Comparison of ENCODE assay signal across 11 cellular contexts in genomic region chr5:99004960-99005359, GRCh38.
A peak's percentile ranks its signal among the peaks of the same experiment; 100 is the strongest.
DNase-seq lines count a peak whose midpoint lies in the region; ATAC-seq and TF ChIP-seq lines count a peak whose summit lies in the region.
"Had no signal": no experiment of that assay in that cellular context is flagged by ENCODE, and none has a peak within 500 bp of the region (broad histone marks: within the 10 kb centered on the region; RNA-seq: fewer than 3 reads in every experiment).

No MANE protein-coding gene starts in this region.

- no peaks in the 10 kb centered on the region for H3K36me3 ChIP-seq in MG63
- H3K36me3 ChIP-seq: adrenal gland, SJSA1 had no signal

- H3K9me3 ChIP-seq in MG63 = no peaks in the 10 kb centered on the region
- H3K9me3 ChIP-seq: SJSA1 had no signal

- peaks cover 5% of the 10 kb centered on the region for H3K9me3 Mint-ChIP-seq in activated naive CD8-positive, alpha-beta T cell treated with anti-CD3 and anti-CD28 coated beads, Interleukin-2, amount 10 ng/mL, durations not matched to agents 7 days and 5 days
- H3K9me3 Mint-ChIP-seq in activated T-helper 2 cell treated with anti-CD3 and anti-CD28 coated beads, Interferon-gamma antibody, Interleukin-2, Interleukin-4, amounts not matched to agents 10 μg/mL and 5 μg/mL and 100 μg/mL, durations not matched to agents 14 hours and 24 hours and 36 hours = no peaks in the 10 kb centered on the region

- ATAC-seq in GM19328 (IDR thresholded peaks at IDR 0.05; ENCODE audit: unreplicated experiment) (peak; percentile 99), HG02981 (IDR thresholded peaks at IDR 0.05; ENCODE audit: unreplicated experiment) (peak; percentile 100)
- peak; percentile 74 for ATAC-seq in activated naive CD8-positive, alpha-beta T cell treated with anti-CD3 and anti-CD28 coated beads, Interleukin-2, amount 10 ng/mL, durations not matched to agents 7 days and 5 days (ENCODE audit: low read depth)

- POLR2A ChIA-PET in activated naive CD8-positive, alpha-beta T cell treated with anti-CD3 and anti-CD28 coated beads, Interleukin-2, amount 10 ng/mL, durations not matched to agents 7 days and 5 days (lab: Charles Lee) = interaction anchor here (0.6 kb wide), 1 partner anchor 28 kb away, joined by 3 read pairs; no protein-coding TSS in a partner anchor

- no peak overlapping the region for H3K4me3 Mint-ChIP-seq in activated naive CD8-positive, alpha-beta T cell treated with anti-CD3 and anti-CD28 coated beads, Interleukin-2, amount 10 ng/mL, durations not matched to agents 7 days and 5 days
- H3K4me3 Mint-ChIP-seq in activated T-helper 2 cell treated with anti-CD3 and anti-CD28 coated beads, Interferon-gamma antibody, Interleukin-2, Interleukin-4, amounts not matched to agents 10 μg/mL and 5 μg/mL and 100 μg/mL, durations not matched to agents 14 hours and 24 hours and 36 hours (ENCODE audit: low read depth) = no peak overlapping the region

- intact Hi-C loops in activated T-helper 2 cell treated with anti-CD3 and anti-CD28 coated beads, Interferon-gamma antibody, Interleukin-2, Interleukin-4, amounts not matched to agents 10 μg/mL and 5 μg/mL and 100 μg/mL, durations not matched to agents 14 hours and 24 hours and 36 hours (cut with micrococcal nuclease) = no loop called here

- H3K27ac Mint-ChIP-seq in activated naive CD8-positive, alpha-beta T cell treated with anti-CD3 and anti-CD28 coated beads, Interleukin-2, amount 10 ng/mL, durations not matched to agents 7 days and 5 days = no peak overlapping the region
- H3K27ac Mint-ChIP-seq in activated T-helper 2 cell treated with anti-CD3 and anti-CD28 coated beads, Interferon-gamma antibody, Interleukin-2, Interleukin-4, amounts not matched to agents 10 μg/mL and 5 μg/mL and 100 μg/mL, durations not matched to agents 14 hours and 24 hours and 36 hours = no peak overlapping the region

- no peak overlapping the region for H3K4me3 ChIP-seq in MG63
- H3K4me3 ChIP-seq: adrenal gland, SJSA1 had no signal

- H3K27me3 Mint-ChIP-seq in activated naive CD8-positive, alpha-beta T cell treated with anti-CD3 and anti-CD28 coated beads, Interleukin-2, amount 10 ng/mL, durations not matched to agents 7 days and 5 days = peaks cover 2% of the 10 kb centered on the region
- H3K27me3 Mint-ChIP-seq in activated T-helper 2 cell treated with anti-CD3 and anti-CD28 coated beads, Interferon-gamma antibody, Interleukin-2, Interleukin-4, amounts not matched to agents 10 μg/mL and 5 μg/mL and 100 μg/mL, durations not matched to agents 14 hours and 24 hours and 36 hours (ENCODE audit: low read depth) = peaks cover 1% of the 10 kb centered on the region

- H3K4me1 Mint-ChIP-seq in activated naive CD8-positive, alpha-beta T cell treated with anti-CD3 and anti-CD28 coated beads, Interleukin-2, amount 10 ng/mL, durations not matched to agents 7 days and 5 days = peaks cover 3% of the 10 kb centered on the region
- H3K4me1 Mint-ChIP-seq in activated T-helper 2 cell treated with anti-CD3 and anti-CD28 coated beads, Interferon-gamma antibody, Interleukin-2, Interleukin-4, amounts not matched to agents 10 μg/mL and 5 μg/mL and 100 μg/mL, durations not matched to agents 14 hours and 24 hours and 36 hours (ENCODE audit: low read depth) = peaks cover 6% of the 10 kb centered on the region

- H3K27me3 ChIP-seq in MG63 = no peaks in the 10 kb centered on the region
- H3K27me3 ChIP-seq: adrenal gland, SJSA1 had no signal

- no peaks in the 10 kb centered on the region for H3K36me3 Mint-ChIP-seq in activated naive CD8-positive, alpha-beta T cell treated with anti-CD3 and anti-CD28 coated beads, Interleukin-2, amount 10 ng/mL, durations not matched to agents 7 days and 5 days
- no peaks in the 10 kb centered on the region for H3K36me3 Mint-ChIP-seq in activated T-helper 2 cell treated with anti-CD3 and anti-CD28 coated beads, Interferon-gamma antibody, Interleukin-2, Interleukin-4, amounts not matched to agents 10 μg/mL and 5 μg/mL and 100 μg/mL, durations not matched to agents 14 hours and 24 hours and 36 hours (ENCODE audit: low read depth)

- TF ChIP-seq CTCF in GM10266 (IDR thresholded peaks at IDR 0.05; ENCODE audit: control insufficient read depth, insufficient read depth, low read depth, missing control alignments) = no peak

- peak; percentile 48 for DNase-seq in GM10266 (ENCODE audit: extremely low spot score)
- no peak for DNase-seq in activated naive CD8-positive, alpha-beta T cell treated with anti-CD3 and anti-CD28 coated beads, Interleukin-2, amount 10 ng/mL, durations not matched to agents 7 days and 5 days
- no peak for DNase-seq in activated T-helper 2 cell treated with anti-CD3 and anti-CD28 coated beads, Interferon-gamma antibody, Interleukin-2, Interleukin-4, amounts not matched to agents 10 μg/mL and 5 μg/mL and 100 μg/mL, durations not matched to agents 14 hours and 24 hours and 36 hours (ENCODE audit: low spot score)
- no peak for DNase-seq in NCI-H82 treated with DMSO at 0.1 percent for 48 hours (lab: John Stamatoyannopoulos, UW; ENCODE audit: unreplicated experiment)
- DNase-seq in MG63 = no peak
- DNase-seq in activated CD4-positive, CD25-positive, alpha-beta regulatory T cell (lab: John Stamatoyannopoulos, UW) = no peak
- DNase-seq: IMR-90 had no signal
